ENCODE assay signal across 1 cellular context in the genomic region with DNA sequence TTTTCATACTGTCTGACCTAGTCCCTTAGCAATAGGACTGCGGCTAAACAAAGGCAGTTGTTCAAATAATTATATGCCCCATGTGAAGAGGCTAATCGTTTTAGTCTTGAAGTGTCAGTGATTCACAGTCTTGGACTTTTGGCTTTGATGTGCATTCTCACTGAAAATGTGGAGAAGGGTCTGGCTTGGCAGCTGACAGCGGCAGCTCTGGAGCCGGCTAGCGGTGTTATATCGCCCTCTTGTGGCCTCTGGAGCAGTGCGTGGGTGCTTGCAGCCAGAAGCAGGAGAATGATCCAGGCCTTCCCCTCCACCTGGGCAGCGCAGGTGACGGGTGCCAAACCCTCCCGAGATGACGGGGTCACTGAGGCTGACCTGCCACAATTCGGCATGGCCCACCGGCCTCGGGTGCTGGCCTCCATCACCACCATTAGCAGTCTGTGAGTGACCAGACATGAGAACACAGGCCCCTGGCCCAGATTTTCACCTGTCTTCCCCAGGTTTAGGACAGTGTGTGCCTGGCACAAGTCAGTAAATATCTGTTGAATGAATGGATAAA.
TF ChIP-seq lines count a peak whose summit lies in the region.

No MANE protein-coding gene starts in this region.

TF ChIP-seq in K562, 482 proteins besides CTCF, POLR2A, EP300 and RAD21 (continued from another document):
- TF ChIP-seq, protein P1, sequence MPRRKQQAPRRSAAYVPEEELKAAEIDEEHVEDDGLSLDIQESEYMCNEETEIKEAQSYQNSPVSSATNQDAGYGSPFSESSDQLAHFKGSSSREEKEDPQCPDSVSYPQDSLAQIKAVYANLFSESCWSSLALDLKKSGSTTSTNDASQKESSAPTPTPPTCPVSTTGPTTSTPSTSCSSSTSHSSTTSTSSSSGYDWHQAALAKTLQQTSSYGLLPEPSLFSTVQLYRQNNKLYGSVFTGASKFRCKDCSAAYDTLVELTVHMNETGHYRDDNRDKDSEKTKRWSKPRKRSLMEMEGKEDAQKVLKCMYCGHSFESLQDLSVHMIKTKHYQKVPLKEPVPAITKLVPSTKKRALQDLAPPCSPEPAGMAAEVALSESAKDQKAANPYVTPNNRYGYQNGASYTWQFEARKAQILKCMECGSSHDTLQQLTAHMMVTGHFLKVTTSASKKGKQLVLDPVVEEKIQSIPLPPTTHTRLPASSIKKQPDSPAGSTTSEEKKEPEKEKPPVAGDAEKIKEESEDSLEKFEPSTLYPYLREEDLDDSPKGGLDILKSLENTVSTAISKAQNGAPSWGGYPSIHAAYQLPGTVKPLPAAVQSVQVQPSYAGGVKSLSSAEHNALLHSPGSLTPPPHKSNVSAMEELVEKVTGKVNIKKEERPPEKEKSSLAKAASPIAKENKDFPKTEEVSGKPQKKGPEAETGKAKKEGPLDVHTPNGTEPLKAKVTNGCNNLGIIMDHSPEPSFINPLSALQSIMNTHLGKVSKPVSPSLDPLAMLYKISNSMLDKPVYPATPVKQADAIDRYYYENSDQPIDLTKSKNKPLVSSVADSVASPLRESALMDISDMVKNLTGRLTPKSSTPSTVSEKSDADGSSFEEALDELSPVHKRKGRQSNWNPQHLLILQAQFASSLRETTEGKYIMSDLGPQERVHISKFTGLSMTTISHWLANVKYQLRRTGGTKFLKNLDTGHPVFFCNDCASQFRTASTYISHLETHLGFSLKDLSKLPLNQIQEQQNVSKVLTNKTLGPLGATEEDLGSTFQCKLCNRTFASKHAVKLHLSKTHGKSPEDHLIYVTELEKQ (CRISPR knock-in tag; IDR thresholded peaks at IDR 0.05): no peak
- TF ChIP-seq, protein P2, sequence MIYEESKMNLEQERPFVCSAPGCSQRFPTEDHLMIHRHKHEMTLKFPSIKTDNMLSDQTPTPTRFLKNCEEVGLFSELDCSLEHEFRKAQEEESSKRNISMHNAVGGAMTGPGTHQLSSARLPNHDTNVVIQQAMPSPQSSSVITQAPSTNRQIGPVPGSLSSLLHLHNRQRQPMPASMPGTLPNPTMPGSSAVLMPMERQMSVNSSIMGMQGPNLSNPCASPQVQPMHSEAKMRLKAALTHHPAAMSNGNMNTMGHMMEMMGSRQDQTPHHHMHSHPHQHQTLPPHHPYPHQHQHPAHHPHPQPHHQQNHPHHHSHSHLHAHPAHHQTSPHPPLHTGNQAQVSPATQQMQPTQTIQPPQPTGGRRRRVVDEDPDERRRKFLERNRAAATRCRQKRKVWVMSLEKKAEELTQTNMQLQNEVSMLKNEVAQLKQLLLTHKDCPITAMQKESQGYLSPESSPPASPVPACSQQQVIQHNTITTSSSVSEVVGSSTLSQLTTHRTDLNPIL (CRISPR knock-in tag; IDR thresholded peaks at IDR 0.05): no peak
- TF ChIP-seq SETDB1 (IDR thresholded peaks at IDR 0.05; ENCODE audit: low read length) (no peak), ZNF217 (CRISPR knock-in tag; IDR thresholded peaks at IDR 0.05) (no peak), ZNF586 (CRISPR knock-in tag; conservative IDR thresholded peaks at IDR 0.05) (no peak), CBFA2T2 (conservative IDR thresholded peaks at IDR 0.05) (no peak), TCF7L2 (IDR thresholded peaks at IDR 0.05; ENCODE audit: low read depth, low read length) (no peak), SP1 (CRISPR knock-in tag; IDR thresholded peaks at IDR 0.05) (no peak), CC2D1A (IDR thresholded peaks at IDR 0.05) (0 out of 2 replicates have a peak, but pooled peaks have one; percentile 30), ZNF707 (CRISPR knock-in tag; conservative IDR thresholded peaks at IDR 0.05) (no peak), STAG1 (CRISPR knock-in tag; IDR thresholded peaks at IDR 0.05; ENCODE audit: borderline replicate concordance) (peak; percentile 94), SMC3 (conservative IDR thresholded peaks at IDR 0.05; ENCODE audit: insufficient read depth, low read depth, low read length) (peak; percentile 83), ZBED1 (IDR thresholded peaks at IDR 0.05) (no peak)
- TF ChIP-seq, protein P3, sequence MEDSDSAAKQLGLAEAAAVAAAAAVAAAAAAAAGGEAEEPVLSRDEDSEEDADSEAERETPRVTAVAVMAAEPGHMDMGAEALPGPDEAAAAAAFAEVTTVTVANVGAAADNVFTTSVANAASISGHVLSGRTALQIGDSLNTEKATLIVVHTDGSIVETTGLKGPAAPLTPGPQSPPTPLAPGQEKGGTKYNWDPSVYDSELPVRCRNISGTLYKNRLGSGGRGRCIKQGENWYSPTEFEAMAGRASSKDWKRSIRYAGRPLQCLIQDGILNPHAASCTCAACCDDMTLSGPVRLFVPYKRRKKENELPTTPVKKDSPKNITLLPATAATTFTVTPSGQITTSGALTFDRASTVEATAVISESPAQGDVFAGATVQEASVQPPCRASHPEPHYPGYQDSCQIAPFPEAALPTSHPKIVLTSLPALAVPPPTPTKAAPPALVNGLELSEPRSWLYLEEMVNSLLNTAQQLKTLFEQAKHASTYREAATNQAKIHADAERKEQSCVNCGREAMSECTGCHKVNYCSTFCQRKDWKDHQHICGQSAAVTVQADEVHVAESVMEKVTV (CRISPR knock-in tag; IDR thresholded peaks at IDR 0.05): peak; percentile 54
- TF ChIP-seq, protein P4, sequence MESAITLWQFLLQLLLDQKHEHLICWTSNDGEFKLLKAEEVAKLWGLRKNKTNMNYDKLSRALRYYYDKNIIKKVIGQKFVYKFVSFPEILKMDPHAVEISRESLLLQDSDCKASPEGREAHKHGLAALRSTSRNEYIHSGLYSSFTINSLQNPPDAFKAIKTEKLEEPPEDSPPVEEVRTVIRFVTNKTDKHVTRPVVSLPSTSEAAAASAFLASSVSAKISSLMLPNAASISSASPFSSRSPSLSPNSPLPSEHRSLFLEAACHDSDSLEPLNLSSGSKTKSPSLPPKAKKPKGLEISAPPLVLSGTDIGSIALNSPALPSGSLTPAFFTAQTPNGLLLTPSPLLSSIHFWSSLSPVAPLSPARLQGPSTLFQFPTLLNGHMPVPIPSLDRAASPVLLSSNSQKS (CRISPR knock-in tag; IDR thresholded peaks at IDR 0.05): no peak
- TF ChIP-seq, protein P5, sequence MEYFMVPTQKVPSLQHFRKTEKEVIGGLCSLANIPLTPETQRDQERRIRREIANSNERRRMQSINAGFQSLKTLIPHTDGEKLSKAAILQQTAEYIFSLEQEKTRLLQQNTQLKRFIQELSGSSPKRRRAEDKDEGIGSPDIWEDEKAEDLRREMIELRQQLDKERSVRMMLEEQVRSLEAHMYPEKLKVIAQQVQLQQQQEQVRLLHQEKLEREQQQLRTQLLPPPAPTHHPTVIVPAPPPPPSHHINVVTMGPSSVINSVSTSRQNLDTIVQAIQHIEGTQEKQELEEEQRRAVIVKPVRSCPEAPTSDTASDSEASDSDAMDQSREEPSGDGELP (CRISPR knock-in tag; IDR thresholded peaks at IDR 0.05; ENCODE audit: borderline replicate concordance): peak; percentile 68; the same call in 1 of the 2 replicates
